Comparison of ENCODE assay signal across 8 cellular contexts in the genomic region with DNA sequence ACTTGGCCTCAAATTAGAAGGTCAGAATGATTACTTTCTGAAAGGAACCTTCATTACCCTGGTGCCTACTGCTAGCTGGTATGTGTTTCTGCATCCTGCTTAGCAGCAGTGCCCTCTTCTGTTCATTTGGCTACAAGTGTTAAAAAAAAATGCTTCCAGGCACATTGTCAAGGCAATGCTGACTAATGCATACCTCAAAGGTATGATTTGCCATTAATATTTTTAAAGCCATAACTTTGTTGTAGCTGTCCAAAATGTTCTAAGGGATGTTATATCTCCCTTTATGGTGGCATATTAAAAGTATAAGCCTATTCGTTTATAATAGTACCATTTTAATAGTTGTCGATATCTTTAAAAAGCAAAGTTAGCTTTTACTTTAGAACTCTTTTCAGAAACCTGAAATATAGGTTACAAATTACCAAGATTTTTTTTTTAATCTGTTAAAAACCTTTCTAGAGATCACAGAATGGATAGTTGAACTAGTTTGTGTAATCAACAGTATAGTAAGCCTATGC. TPM values are rescaled to one million over a fixed set of nuclear protein-coding genes. Genes with fewer than 3 reads are reported as not detected.
DNase-seq lines count a peak whose midpoint lies in the region; ATAC-seq and TF ChIP-seq lines count a peak whose summit lies in the region.

No MANE protein-coding gene starts in this region.

- H3K9me3 Mint-ChIP-seq in stimulated activated naive B cell treated with anti-CD40 and anti-IgM and Interleukin-4, amounts not matched to agents 10 μg/mL and 1 μg/mL and 100 μg/mL, for 72 hours, result no peaks in the 10 kb centered on the region

- H3K4me1 Mint-ChIP-seq in stimulated activated naive B cell treated with anti-CD40 and anti-IgM and Interleukin-4, amounts not matched to agents 10 μg/mL and 1 μg/mL and 100 μg/mL, for 72 hours, result peaks cover 0 to 4% of the 10 kb centered on the region in 2 donors

- H3K27me3 Mint-ChIP-seq in stimulated activated naive B cell treated with anti-CD40 and anti-IgM and Interleukin-4, amounts not matched to agents 10 μg/mL and 1 μg/mL and 100 μg/mL, for 72 hours, result no peaks in the 10 kb centered on the region

- no peak overlapping the region for H3K27ac Mint-ChIP-seq in stimulated activated naive B cell treated with anti-CD40 and anti-IgM and Interleukin-4, amounts not matched to agents 10 μg/mL and 1 μg/mL and 100 μg/mL, for 72 hours

- H3K4me1 ChIP-seq in Peyer's patch (no peaks in the 10 kb centered on the region), body of pancreas (no peaks in the 10 kb centered on the region)

- peak; percentile 7 to 78 (median 62) for TF ChIP-seq CTCF in Peyer's patch (IDR thresholded peaks at IDR 0.05)
- TF ChIP-seq CTCF in body of pancreas (IDR thresholded peaks at IDR 0.05), result peak; percentile 46 to 92 (median 81)

- peaks cover 0 to 37% (median 0%) of the 10 kb centered on the region in 3 donors for H3K36me3 ChIP-seq in Peyer's patch
- peaks cover 0 to 8% of the 10 kb centered on the region in 2 donors for H3K36me3 ChIP-seq in body of pancreas (replicated peaks in 1 of 2; ENCODE audit: insufficient read depth in 1 of 2, low read depth in 2 of 2)

- no peak overlapping the region for H3K27ac ChIP-seq in Peyer's patch
- peak overlapping the region in 1 of 4 donors; percentile 36 for H3K27ac ChIP-seq in body of pancreas

- 66 to 74% methylated on average over 2 of the region's 2 CpGs for WGBS in body of pancreas, 2 donors

- intact Hi-C loops in body of pancreas (cut with DNase I), result loop anchor here (5.0 kb wide), 1 partner anchor 135 kb away; no protein-coding TSS in a partner anchor

- no peak for TF ChIP-seq EP300 in Ishikawa (IDR thresholded peaks at IDR 0.05; ENCODE audit: borderline replicate concordance)

- H3K9me3 ChIP-seq in Peyer's patch (no peaks in the 10 kb centered on the region), body of pancreas (no peaks in the 10 kb centered on the region)

- TF ChIP-seq POLR2A in Peyer's patch (IDR thresholded peaks at IDR 0.05) (no peak), body of pancreas (IDR thresholded peaks at IDR 0.05) (no peak)

- no peak overlapping the region for H3K4me3 Mint-ChIP-seq in stimulated activated naive B cell treated with anti-CD40 and anti-IgM and Interleukin-4, amounts not matched to agents 10 μg/mL and 1 μg/mL and 100 μg/mL, for 72 hours

- H3K4me3 ChIP-seq in Peyer's patch (no peak overlapping the region), body of pancreas (no peak overlapping the region)

- H3K27me3 ChIP-seq in Peyer's patch (no peaks in the 10 kb centered on the region), body of pancreas (no peaks in the 10 kb centered on the region)

- peaks cover 3 to 6% of the 10 kb centered on the region in 2 donors for H3K36me3 Mint-ChIP-seq in stimulated activated naive B cell treated with anti-CD40 and anti-IgM and Interleukin-4, amounts not matched to agents 10 μg/mL and 1 μg/mL and 100 μg/mL, for 72 hours

- peak; percentile 81 for DNase-seq in A172 (ENCODE audit: low spot score)
- DNase-seq in GM03348 (ENCODE audit: low spot score), result peak; percentile 76
- DNase-seq in H4 (ENCODE audit: low spot score), result peak; percentile 64
- DNase-seq in Peyer's patch, result peak in 1 of 3 donors; percentile 53
- peak; percentile 47 to 70 (median 51) for DNase-seq in body of pancreas
- DNase-seq in iPS-NIHi11 (ENCODE audit: low spot score), result peak; percentile 52
- DNase-seq in stimulated activated naive B cell treated with anti-CD40 and anti-IgM and Interleukin-4, amounts not matched to agents 10 μg/mL and 1 μg/mL and 100 μg/mL, for 72 hours, result peak; percentile 13

- peak; percentile 96 for ATAC-seq in body of pancreas
- ATAC-seq in stimulated activated naive B cell treated with anti-CD40 and anti-IgM and Interleukin-4, amounts not matched to agents 10 μg/mL and 1 μg/mL and 100 μg/mL, for 72 hours (replicated peaks), result peak; percentile 76 to 81

- peak; percentile 94 for TF ChIP-seq RAD21 in Ishikawa (IDR thresholded peaks at IDR 0.05; ENCODE audit: low read depth)

TF ChIP-seq in Ishikawa, 13 proteins besides CTCF, POLR2A, EP300 and RAD21:
- TF ChIP-seq, protein P1, sequence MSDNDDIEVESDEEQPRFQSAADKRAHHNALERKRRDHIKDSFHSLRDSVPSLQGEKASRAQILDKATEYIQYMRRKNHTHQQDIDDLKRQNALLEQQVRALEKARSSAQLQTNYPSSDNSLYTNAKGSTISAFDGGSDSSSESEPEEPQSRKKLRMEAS (IDR thresholded peaks at IDR 0.05), result no peak
- TF ChIP-seq TEAD4 (IDR thresholded peaks at IDR 0.05), result peak; percentile 52; the same call in 1 of the 2 replicates

RNA-seq across cellular contexts. Expression of a gene that starts 52.0 kb away (rescaled TPM):
- 17.0 and 18.9 TPM in 2 replicates for total RNA-seq in A172 (2014; rRNA removed; shearing (Covaris generic))
- 7.9 and 10.3 TPM in 2 replicates for total RNA-seq in H4 (2014; rRNA removed; shearing (Covaris generic))
- total RNA-seq in Peyer's patch (10 to 100 TPM in 1 of 4 donors, 1 to 10 TPM in 2, under 1 TPM in 1; 0.35 to 11.9 (median 1.8) TPM), body of pancreas (1 to 10 TPM; 2.6 to 3.0 TPM)

RNA-seq across cellular contexts. Expression of a gene that starts 52.0 kb away (rescaled TPM):
- total RNA-seq in A172 (2014; rRNA removed; shearing (Covaris generic)), result 104 and 110 TPM in 2 replicates
- 43.5 and 67.4 TPM in 2 replicates for total RNA-seq in H4 (2014; rRNA removed; shearing (Covaris generic))
- total RNA-seq in Peyer's patch (10 to 100 TPM; 28.1 to 35.9 (median 31.2) TPM), body of pancreas (10 to 100 TPM; 48.0 to 72.8 TPM)
